In the genomic region with DNA sequence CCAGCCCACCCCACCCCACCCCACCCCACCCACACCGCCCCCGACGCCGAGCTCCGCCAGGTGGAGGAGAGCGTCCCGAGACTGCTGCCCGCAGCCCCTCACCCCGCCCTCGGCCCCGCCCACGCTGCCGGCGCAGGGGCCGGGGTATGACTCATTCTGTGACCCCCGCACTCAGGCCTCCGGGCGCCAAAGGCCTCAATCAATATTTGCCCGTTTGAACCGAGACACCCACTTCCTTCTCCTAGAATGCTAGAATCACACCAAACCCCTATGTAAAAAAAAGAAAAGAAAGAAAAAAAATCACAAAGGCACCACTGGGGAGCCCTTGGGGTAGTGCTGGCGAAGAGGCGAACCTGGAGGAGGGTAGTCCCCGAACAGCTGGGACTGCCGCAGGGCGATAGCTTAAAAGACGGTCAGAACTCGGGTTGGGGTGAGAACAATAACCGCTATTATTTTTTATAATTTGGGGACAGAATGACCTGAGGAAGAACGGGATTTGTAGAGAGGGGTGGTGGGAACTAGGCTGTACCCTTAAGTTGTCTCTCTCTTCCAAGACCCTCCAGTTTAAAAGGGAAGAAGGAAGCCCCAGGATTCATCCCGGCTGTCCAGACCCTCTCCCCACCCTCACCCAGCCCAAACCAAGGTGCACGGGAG, we compare ENCODE assay signal across 1 cellular context.
A peak's percentile ranks its signal among the peaks of the same experiment; 100 is the strongest.
TF ChIP-seq lines count a peak whose summit lies in the region.

No MANE protein-coding gene starts in this region.

TF ChIP-seq in K562, 482 proteins besides CTCF, POLR2A, EP300 and RAD21 (continues in another document):
- peak; percentile 45; the same call in 1 of the 2 replicates for TF ChIP-seq MTA2 (IDR thresholded peaks at IDR 0.05; ENCODE audit: low read depth)
- 0 out of 2 replicates have a peak, but pooled peaks have one; percentile 43 for TF ChIP-seq LARP7 (IDR thresholded peaks at IDR 0.05)
- peak; percentile 55; the same call in 1 of the 2 replicates for TF ChIP-seq SUPT5H (IDR thresholded peaks at IDR 0.05)
- peak in 1 of 2 experiments; percentile 45; a peak in 1 of 4 replicates for TF ChIP-seq ZMIZ1 (IDR thresholded peaks at IDR 0.05; ENCODE audit: low read depth in 2 of 2, low read length in 2 of 2)
- 0 out of 2 replicates have a peak, but pooled peaks have one; percentile 33 for TF ChIP-seq CBX1 (IDR thresholded peaks at IDR 0.05; ENCODE audit: low read depth)
- TF ChIP-seq, protein P1, sequence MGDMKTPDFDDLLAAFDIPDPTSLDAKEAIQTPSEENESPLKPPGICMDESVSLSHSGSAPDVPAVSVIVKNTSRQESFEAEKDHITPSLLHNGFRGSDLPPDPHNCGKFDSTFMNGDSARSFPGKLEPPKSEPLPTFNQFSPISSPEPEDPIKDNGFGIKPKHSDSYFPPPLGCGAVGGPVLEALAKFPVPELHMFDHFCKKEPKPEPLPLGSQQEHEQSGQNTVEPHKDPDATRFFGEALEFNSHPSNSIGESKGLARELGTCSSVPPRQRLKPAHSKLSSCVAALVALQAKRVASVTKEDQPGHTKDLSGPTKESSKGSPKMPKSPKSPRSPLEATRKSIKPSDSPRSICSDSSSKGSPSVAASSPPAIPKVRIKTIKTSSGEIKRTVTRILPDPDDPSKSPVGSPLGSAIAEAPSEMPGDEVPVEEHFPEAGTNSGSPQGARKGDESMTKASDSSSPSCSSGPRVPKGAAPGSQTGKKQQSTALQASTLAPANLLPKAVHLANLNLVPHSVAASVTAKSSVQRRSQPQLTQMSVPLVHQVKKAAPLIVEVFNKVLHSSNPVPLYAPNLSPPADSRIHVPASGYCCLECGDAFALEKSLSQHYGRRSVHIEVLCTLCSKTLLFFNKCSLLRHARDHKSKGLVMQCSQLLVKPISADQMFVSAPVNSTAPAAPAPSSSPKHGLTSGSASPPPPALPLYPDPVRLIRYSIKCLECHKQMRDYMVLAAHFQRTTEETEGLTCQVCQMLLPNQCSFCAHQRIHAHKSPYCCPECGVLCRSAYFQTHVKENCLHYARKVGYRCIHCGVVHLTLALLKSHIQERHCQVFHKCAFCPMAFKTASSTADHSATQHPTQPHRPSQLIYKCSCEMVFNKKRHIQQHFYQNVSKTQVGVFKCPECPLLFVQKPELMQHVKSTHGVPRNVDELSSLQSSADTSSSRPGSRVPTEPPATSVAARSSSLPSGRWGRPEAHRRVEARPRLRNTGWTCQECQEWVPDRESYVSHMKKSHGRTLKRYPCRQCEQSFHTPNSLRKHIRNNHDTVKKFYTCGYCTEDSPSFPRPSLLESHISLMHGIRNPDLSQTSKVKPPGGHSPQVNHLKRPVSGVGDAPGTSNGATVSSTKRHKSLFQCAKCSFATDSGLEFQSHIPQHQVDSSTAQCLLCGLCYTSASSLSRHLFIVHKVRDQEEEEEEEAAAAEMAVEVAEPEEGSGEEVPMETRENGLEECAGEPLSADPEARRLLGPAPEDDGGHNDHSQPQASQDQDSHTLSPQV (IDR thresholded peaks at IDR 0.05): no peak
- TF ChIP-seq ASH1L (IDR thresholded peaks at IDR 0.05; ENCODE audit: borderline replicate concordance, low read depth, partially characterized antibody): peak; percentile 19
- TF ChIP-seq PML (IDR thresholded peaks at IDR 0.05; ENCODE audit: low read length): peak; percentile 21; the same call in 1 of the 2 replicates
- TF ChIP-seq NRF1 (conservative IDR thresholded peaks at IDR 0.05 in 1 of 2, IDR thresholded peaks at IDR 0.05 in 1 of 2): peak; percentile 25 to 43; a peak in 1 of 4 replicates
- TF ChIP-seq CREB1 (IDR thresholded peaks at IDR 0.05): no peak
- TF ChIP-seq CREB1 (CRISPR knock-in tag; IDR thresholded peaks at IDR 0.05): 0 out of 2 replicates have a peak, but pooled peaks have one; percentile 14
- peak; percentile 57 for TF ChIP-seq ZFX (CRISPR knock-in tag; IDR thresholded peaks at IDR 0.05)
- peak; percentile 63; the same call in 1 of the 2 replicates for TF ChIP-seq SNIP1 (IDR thresholded peaks at IDR 0.05; ENCODE audit: low read depth)
- TF ChIP-seq, protein P2, sequence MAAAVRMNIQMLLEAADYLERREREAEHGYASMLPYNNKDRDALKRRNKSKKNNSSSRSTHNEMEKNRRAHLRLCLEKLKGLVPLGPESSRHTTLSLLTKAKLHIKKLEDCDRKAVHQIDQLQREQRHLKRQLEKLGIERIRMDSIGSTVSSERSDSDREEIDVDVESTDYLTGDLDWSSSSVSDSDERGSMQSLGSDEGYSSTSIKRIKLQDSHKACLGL (CRISPR knock-in tag; IDR thresholded peaks at IDR 0.05; ENCODE audit: borderline replicate concordance, poor library complexity, severe bottlenecking): no peak
- TF ChIP-seq CC2D1A (IDR thresholded peaks at IDR 0.05): no peak
- peak; percentile 7; the same call in 1 of the 2 replicates for TF ChIP-seq TCF3 (CRISPR knock-in tag; IDR thresholded peaks at IDR 0.05)
- TF ChIP-seq NFIC (IDR thresholded peaks at IDR 0.05): peak; percentile 8; the same call in 1 of the 2 replicates
- TF ChIP-seq FOSL1 (tag; conservative IDR thresholded peaks at IDR 0.05): peak; percentile 94
- TF ChIP-seq, protein P3, sequence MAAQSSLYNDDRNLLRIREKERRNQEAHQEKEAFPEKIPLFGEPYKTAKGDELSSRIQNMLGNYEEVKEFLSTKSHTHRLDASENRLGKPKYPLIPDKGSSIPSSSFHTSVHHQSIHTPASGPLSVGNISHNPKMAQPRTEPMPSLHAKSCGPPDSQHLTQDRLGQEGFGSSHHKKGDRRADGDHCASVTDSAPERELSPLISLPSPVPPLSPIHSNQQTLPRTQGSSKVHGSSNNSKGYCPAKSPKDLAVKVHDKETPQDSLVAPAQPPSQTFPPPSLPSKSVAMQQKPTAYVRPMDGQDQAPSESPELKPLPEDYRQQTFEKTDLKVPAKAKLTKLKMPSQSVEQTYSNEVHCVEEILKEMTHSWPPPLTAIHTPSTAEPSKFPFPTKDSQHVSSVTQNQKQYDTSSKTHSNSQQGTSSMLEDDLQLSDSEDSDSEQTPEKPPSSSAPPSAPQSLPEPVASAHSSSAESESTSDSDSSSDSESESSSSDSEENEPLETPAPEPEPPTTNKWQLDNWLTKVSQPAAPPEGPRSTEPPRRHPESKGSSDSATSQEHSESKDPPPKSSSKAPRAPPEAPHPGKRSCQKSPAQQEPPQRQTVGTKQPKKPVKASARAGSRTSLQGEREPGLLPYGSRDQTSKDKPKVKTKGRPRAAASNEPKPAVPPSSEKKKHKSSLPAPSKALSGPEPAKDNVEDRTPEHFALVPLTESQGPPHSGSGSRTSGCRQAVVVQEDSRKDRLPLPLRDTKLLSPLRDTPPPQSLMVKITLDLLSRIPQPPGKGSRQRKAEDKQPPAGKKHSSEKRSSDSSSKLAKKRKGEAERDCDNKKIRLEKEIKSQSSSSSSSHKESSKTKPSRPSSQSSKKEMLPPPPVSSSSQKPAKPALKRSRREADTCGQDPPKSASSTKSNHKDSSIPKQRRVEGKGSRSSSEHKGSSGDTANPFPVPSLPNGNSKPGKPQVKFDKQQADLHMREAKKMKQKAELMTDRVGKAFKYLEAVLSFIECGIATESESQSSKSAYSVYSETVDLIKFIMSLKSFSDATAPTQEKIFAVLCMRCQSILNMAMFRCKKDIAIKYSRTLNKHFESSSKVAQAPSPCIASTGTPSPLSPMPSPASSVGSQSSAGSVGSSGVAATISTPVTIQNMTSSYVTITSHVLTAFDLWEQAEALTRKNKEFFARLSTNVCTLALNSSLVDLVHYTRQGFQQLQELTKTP (IDR thresholded peaks at IDR 0.05; ENCODE audit: low read depth in 1 of 2, partially characterized antibody in 2 of 2): peak; percentile 49 to 74
- TF ChIP-seq ELF1 (tag; IDR thresholded peaks at IDR 0.05): peak; percentile 33; the same call in 1 of the 2 replicates
- TF ChIP-seq SMARCC2 (IDR thresholded peaks at IDR 0.05; ENCODE audit: low read depth): peak; percentile 60; the same call in 1 of the 2 replicates
- TF ChIP-seq, protein P4, sequence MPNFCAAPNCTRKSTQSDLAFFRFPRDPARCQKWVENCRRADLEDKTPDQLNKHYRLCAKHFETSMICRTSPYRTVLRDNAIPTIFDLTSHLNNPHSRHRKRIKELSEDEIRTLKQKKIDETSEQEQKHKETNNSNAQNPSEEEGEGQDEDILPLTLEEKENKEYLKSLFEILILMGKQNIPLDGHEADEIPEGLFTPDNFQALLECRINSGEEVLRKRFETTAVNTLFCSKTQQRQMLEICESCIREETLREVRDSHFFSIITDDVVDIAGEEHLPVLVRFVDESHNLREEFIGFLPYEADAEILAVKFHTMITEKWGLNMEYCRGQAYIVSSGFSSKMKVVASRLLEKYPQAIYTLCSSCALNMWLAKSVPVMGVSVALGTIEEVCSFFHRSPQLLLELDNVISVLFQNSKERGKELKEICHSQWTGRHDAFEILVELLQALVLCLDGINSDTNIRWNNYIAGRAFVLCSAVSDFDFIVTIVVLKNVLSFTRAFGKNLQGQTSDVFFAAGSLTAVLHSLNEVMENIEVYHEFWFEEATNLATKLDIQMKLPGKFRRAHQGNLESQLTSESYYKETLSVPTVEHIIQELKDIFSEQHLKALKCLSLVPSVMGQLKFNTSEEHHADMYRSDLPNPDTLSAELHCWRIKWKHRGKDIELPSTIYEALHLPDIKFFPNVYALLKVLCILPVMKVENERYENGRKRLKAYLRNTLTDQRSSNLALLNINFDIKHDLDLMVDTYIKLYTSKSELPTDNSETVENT (CRISPR knock-in tag; IDR thresholded peaks at IDR 0.05): no peak
- peak; percentile 63; the same call in 1 of the 2 replicates for TF ChIP-seq LEF1 (IDR thresholded peaks at IDR 0.05)
- TF ChIP-seq KLF16 (IDR thresholded peaks at IDR 0.05): 0 out of 2 replicates have a peak, but pooled peaks have one; percentile 20
- TF ChIP-seq ZC3H8 (IDR thresholded peaks at IDR 0.05): no peak
- no peak for TF ChIP-seq NR4A1 (CRISPR knock-in tag; IDR thresholded peaks at IDR 0.05)
- no peak for TF ChIP-seq NR4A1 (tag; IDR thresholded peaks at IDR 0.05)
- TF ChIP-seq EGR1 (conservative IDR thresholded peaks at IDR 0.05): peak; percentile 97
- TF ChIP-seq, protein P5, sequence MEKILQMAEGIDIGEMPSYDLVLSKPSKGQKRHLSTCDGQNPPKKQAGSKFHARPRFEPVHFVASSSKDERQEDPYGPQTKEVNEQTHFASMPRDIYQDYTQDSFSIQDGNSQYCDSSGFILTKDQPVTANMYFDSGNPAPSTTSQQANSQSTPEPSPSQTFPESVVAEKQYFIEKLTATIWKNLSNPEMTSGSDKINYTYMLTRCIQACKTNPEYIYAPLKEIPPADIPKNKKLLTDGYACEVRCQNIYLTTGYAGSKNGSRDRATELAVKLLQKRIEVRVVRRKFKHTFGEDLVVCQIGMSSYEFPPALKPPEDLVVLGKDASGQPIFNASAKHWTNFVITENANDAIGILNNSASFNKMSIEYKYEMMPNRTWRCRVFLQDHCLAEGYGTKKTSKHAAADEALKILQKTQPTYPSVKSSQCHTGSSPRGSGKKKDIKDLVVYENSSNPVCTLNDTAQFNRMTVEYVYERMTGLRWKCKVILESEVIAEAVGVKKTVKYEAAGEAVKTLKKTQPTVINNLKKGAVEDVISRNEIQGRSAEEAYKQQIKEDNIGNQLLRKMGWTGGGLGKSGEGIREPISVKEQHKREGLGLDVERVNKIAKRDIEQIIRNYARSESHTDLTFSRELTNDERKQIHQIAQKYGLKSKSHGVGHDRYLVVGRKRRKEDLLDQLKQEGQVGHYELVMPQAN (IDR thresholded peaks at IDR 0.05; ENCODE audit: borderline replicate concordance): peak; percentile 68
- TF ChIP-seq TAF9B (IDR thresholded peaks at IDR 0.05; ENCODE audit: partially characterized antibody): peak; percentile 59
- TF ChIP-seq ARID1B (IDR thresholded peaks at IDR 0.05): peak; percentile 84
- TF ChIP-seq, protein P6, sequence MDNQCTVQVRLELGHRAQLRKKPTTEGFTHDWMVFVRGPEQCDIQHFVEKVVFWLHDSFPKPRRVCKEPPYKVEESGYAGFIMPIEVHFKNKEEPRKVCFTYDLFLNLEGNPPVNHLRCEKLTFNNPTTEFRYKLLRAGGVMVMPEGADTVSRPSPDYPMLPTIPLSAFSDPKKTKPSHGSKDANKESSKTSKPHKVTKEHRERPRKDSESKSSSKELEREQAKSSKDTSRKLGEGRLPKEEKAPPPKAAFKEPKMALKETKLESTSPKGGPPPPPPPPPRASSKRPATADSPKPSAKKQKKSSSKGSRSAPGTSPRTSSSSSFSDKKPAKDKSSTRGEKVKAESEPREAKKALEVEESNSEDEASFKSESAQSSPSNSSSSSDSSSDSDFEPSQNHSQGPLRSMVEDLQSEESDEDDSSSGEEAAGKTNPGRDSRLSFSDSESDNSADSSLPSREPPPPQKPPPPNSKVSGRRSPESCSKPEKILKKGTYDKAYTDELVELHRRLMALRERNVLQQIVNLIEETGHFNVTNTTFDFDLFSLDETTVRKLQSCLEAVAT (IDR thresholded peaks at IDR 0.05): peak; percentile 73 to 81
- peak; percentile 39; the same call in 1 of the 2 replicates for TF ChIP-seq ATF7 (IDR thresholded peaks at IDR 0.05)
- TF ChIP-seq ZNF764 (CRISPR knock-in tag; IDR thresholded peaks at IDR 0.05; ENCODE audit: low read depth): no peak
- TF ChIP-seq VEZF1 (CRISPR knock-in tag; IDR thresholded peaks at IDR 0.05): peak; percentile 86
- peak; percentile 97 for TF ChIP-seq DPF2 (IDR thresholded peaks at IDR 0.05)
- TF ChIP-seq JUN (IDR thresholded peaks at IDR 0.05; ENCODE audit: borderline replicate concordance, low read depth, low read length): peak; percentile 93
- TF ChIP-seq JUN (CRISPR knock-in tag; IDR thresholded peaks at IDR 0.05; ENCODE audit: borderline replicate concordance): no peak
